ENCODE assay signal across 8 cellular contexts in the genomic region with DNA sequence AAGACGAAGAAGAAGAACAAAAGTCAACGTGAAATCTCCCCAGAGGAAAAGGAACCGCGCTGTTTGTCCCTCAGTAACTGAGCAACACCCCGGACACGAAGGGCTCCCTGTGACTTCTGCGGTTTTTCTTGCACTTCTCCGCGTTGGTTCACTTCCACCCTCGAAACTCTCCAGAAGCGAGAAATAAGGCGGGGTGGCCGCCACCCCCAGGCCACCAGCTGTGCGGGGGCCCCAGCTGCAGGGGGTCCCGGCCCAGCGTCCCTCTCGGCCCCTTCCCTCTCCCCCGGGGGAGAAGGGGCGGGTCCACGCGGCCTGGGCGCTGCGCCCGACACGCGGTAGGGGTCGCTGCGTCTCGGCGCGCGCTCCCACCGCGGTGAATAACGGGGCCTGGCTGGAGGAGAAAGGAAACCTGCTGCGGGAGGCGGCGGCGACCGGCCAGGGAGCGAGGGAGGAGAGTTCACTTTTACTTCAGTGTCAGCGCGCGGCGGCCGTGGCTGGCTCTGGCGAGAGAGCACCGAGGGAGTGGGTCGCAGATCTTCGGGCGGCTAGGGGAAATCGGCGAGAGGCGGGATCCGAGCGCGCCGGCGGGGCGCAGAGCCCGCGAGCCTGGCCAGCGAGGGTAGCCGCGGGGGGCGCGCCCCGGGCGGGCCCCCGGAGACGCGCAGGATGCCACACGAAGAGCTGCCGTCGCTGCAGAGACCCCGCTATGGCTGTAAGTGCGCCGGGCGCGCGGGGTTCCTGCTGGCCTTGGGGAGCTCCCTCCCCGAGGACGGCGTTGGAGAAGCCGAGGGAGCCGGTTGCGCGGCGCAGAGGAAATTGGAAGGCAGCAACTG. TPM values are rescaled to one million over a fixed set of nuclear protein-coding genes. Genes with fewer than 3 reads are reported as not detected.
A peak's percentile ranks its signal among the peaks of the same experiment; 100 is the strongest.
DNase-seq lines count a peak whose midpoint lies in the region; FAIRE-seq and TF ChIP-seq lines count a peak whose summit lies in the region.

A gene with protein sequence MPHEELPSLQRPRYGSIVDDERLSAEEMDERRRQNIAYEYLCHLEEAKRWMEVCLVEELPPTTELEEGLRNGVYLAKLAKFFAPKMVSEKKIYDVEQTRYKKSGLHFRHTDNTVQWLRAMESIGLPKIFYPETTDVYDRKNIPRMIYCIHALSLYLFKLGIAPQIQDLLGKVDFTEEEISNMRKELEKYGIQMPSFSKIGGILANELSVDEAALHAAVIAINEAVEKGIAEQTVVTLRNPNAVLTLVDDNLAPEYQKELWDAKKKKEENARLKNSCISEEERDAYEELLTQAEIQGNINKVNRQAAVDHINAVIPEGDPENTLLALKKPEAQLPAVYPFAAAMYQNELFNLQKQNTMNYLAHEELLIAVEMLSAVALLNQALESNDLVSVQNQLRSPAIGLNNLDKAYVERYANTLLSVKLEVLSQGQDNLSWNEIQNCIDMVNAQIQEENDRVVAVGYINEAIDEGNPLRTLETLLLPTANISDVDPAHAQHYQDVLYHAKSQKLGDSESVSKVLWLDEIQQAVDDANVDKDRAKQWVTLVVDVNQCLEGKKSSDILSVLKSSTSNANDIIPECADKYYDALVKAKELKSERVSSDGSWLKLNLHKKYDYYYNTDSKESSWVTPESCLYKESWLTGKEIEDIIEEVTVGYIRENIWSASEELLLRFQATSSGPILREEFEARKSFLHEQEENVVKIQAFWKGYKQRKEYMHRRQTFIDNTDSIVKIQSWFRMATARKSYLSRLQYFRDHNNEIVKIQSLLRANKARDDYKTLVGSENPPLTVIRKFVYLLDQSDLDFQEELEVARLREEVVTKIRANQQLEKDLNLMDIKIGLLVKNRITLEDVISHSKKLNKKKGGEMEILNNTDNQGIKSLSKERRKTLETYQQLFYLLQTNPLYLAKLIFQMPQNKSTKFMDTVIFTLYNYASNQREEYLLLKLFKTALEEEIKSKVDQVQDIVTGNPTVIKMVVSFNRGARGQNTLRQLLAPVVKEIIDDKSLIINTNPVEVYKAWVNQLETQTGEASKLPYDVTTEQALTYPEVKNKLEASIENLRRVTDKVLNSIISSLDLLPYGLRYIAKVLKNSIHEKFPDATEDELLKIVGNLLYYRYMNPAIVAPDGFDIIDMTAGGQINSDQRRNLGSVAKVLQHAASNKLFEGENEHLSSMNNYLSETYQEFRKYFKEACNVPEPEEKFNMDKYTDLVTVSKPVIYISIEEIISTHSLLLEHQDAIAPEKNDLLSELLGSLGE (N-terminal part only) (plus strand): TSS at position 406 of the 833 bp plus-strand sequence. CDS start 261 bp downstream, at position 667.

- TF ChIP-seq CTCF in GM10266 (IDR thresholded peaks at IDR 0.05; ENCODE audit: control insufficient read depth, insufficient read depth, low read depth, missing control alignments) (peak; percentile 94), LNCAP (IDR thresholded peaks at IDR 0.05) (peak; percentile 80), VCaP (conservative IDR thresholded peaks at IDR 0.05) (peak; percentile 82), mammary epithelial cell (conservative IDR thresholded peaks at IDR 0.05 in 1 of 2, IDR thresholded peaks at IDR 0.05 in 1 of 2; ENCODE audit: extremely low read depth in 1 of 2, insufficient read depth in 1 of 2, low read depth in 1 of 2, low read length in 2 of 2) (peak; percentile 22 to 46), kidney epithelial cell (IDR thresholded peaks at IDR 0.05; ENCODE audit: insufficient read depth, low read length, poor library complexity, severe bottlenecking) (peak; percentile 48)

- peak within 1 kb of the TSS; percentile 56 for H2AFZ ChIP-seq in mammary epithelial cell (ENCODE audit: low read depth, low read length)

- CTCF ChIA-PET in mammary epithelial cell (lab: Charles Lee; ENCODE audit: low non-redundant PET): interaction anchor here (0.7 kb wide), 1 partner anchor 249 kb away, joined by 3 read pairs; no protein-coding TSS in a partner anchor

- 4% methylated on average over 3 of the region's 89 CpGs for WGBS in mammary epithelial cell (ENCODE audit: low coverage, missing lambda C conversion rate)

- peaks cover 10% of the 10 kb centered on the region for H3K4me1 ChIP-seq in mammary epithelial cell (ENCODE audit: insufficient read depth, low read length)

- no peaks in the 10 kb centered on the region for H3K79me2 ChIP-seq in mammary epithelial cell (ENCODE audit: insufficient read depth, low read length)

- peak within 1 kb of the TSS; percentile 83 for H3K4me2 ChIP-seq in mammary epithelial cell (ENCODE audit: insufficient read depth, low read depth, low read length)

- H3K36me3 ChIP-seq in mammary epithelial cell (ENCODE audit: insufficient read depth, low read length) (no peaks in the 10 kb centered on the region), kidney epithelial cell (ENCODE audit: control insufficient read depth, insufficient read depth, low read length) (no peaks in the 10 kb centered on the region)

- H4K20me1 ChIP-seq in mammary epithelial cell (ENCODE audit: insufficient read depth, low read length): no peaks in the 10 kb centered on the region

- H3K4me3 ChIP-seq in mammary epithelial cell (replicated peaks in 1 of 3; ENCODE audit: insufficient read depth in 1 of 3, low read depth in 2 of 3, low read length in 3 of 3) (peak within 1 kb of the TSS; percentile 28 to 42 (median 39)), kidney epithelial cell (ENCODE audit: low read depth, low read length) (peak within 1 kb of the TSS; percentile 51)

- H3K27ac ChIP-seq in VCaP (peak within 1 kb of the TSS; percentile 81), mammary epithelial cell (ENCODE audit: insufficient read depth, low read depth, low read length) (no peak within 1 kb of the TSS)

- intact Hi-C loops in mammary epithelial cell (cut with micrococcal nuclease): no loop called here

- no peaks in the 10 kb centered on the region for H3K9me3 ChIP-seq in mammary epithelial cell (replicated peaks; ENCODE audit: insufficient read depth, low read length)

- peaks cover 32% of the 10 kb centered on the region for H3K27me3 ChIP-seq in mammary epithelial cell (ENCODE audit: insufficient read depth, low read length)
- peaks cover 19% of the 10 kb centered on the region for H3K27me3 ChIP-seq in kidney epithelial cell (ENCODE audit: control insufficient read depth, insufficient read depth, low read length)

- BruUV-seq in mammary epithelial cell (replicated peaks; lab: Mats Ljungman, UMichigan): no TSS peak

- FAIRE-seq in RCC 7860 (lab: Jason Lieb, UNC): no peak

- H3K9ac ChIP-seq in mammary epithelial cell (ENCODE audit: insufficient read depth, low read length): no peak within 1 kb of the TSS

- dilution Hi-C loops in mammary epithelial cell (cut with HindIII; ENCODE audit: low sequenced_read_pairs): no loop called here

- in situ Hi-C loops in mammary epithelial cell (cut with MboI; ENCODE audit: low sequenced_read_pairs in 2 of 2): no loop called here

- DNase-seq in GM10266 (ENCODE audit: extremely low spot score) (peak; percentile 88), H4 (ENCODE audit: low spot score) (peak; percentile 46), mammary epithelial cell (peak; percentile 37), kidney epithelial cell (ENCODE audit: low read depth) (peak; percentile 5), RCC 7860 (ENCODE audit: low spot score) (no peak)
- DNase-seq in stimulated activated CD4-positive, alpha-beta T cell treated with anti-CD3 and anti-CD28 coated beads, Interleukin-1b, Interleukin-23, amount 100 ng/mL, for 48 hours: peak; percentile 81

RNA-seq across cellular contexts. Expression of the gene that starts here (rescaled TPM):
- 3.6 and 4.0 TPM in 2 replicates for total RNA-seq in H4 (2014; rRNA removed; shearing (Covaris generic))
- under 1 TPM in 1 of 2 donors, not detected in 1; 0.83 TPM for total RNA-seq in mammary epithelial cell
- polyA plus RNA-seq in mammary epithelial cell: 0.05 TPM
- polyA minus RNA-seq in mammary epithelial cell: not detected
- 4.0 and 11.7 TPM in 2 replicates for total RNA-seq in kidney epithelial cell

Comparison
In these comparisons a context has a peak if more than half of its experiments do, and no peak if none do; other contexts are left out.
1. Peak in DNase-seq, H3K4me3 ChIP-seq and H3K4me2 ChIP-seq in mammary epithelial cell; RNA of the gene not detected or under 1 TPM.
2. CTCF ChIP-seq: peak in every context shown above with its lines; median percentile 94 in GM10266; 82 in VCaP; 80 in LNCAP; 48 in kidney epithelial cell; 34 in mammary epithelial cell.